ENCODE assay signal across 8 cellular contexts in the genomic region with DNA sequence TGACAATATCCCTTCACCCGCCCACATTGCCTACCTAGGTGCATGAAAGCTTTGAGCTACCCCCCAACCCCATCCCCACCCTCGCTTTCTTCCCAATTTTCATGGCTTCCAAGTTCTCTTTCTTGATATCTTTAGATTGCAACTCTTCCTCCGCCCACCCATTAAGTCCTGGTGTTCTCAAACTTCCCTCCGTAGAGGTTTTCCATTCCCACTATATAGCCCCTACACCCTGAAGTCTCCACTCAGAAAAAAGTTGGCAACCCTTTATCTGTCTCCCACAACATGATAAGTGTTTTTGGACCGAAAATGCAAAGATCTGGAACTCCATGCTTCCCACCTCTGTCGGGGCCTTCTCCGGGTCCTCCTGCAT. TPM values are rescaled to one million over a fixed set of nuclear protein-coding genes. Genes with fewer than 3 reads are reported as not detected.
DNase-seq lines count a peak whose midpoint lies in the region; ATAC-seq lines count a peak whose summit lies in the region.

No MANE protein-coding gene starts in this region.

- no peaks in the 10 kb centered on the region for H3K9me3 Mint-ChIP-seq in activated naive CD8-positive, alpha-beta T cell (ENCODE audit: low read depth)
- H3K9me3 Mint-ChIP-seq in stimulated activated naive CD8-positive, alpha-beta T cell treated with anti-CD3 and anti-CD28 coated beads, Interleukin-15, amount 100 ng/mL, for 72 hours: no peaks in the 10 kb centered on the region

- no peaks in the 10 kb centered on the region for H3K36me3 Mint-ChIP-seq in activated naive CD8-positive, alpha-beta T cell

- no peak for DNase-seq in stimulated activated naive CD8-positive, alpha-beta T cell treated with anti-CD3 and anti-CD28 coated beads, Interleukin-15, amount 100 ng/mL, for 72 hours
- DNase-seq in NCI-H510A treated with DMSO at 0.1 percent for 48 hours (lab: John Stamatoyannopoulos, UW) (no peak), NCI-H524 (lab: John Stamatoyannopoulos, UW) (no peak), kidney glomerular epithelial cell (lab: John Stamatoyannopoulos, UW) (no peak)

- H3K27ac ChIP-seq in HUES64 (ENCODE audit: low read depth, low read length): no peak overlapping the region

- no peaks in the 10 kb centered on the region for H3K27me3 Mint-ChIP-seq in activated naive CD8-positive, alpha-beta T cell
- no peaks in the 10 kb centered on the region for H3K27me3 Mint-ChIP-seq in stimulated activated naive CD8-positive, alpha-beta T cell treated with anti-CD3 and anti-CD28 coated beads, Interleukin-15, amount 100 ng/mL, for 72 hours

- WGBS in HUES64: 44% methylated on average over 7 of the region's 7 CpGs

- peak overlapping the region; percentile 85 for H3K4me3 Mint-ChIP-seq in activated naive CD8-positive, alpha-beta T cell
- peak overlapping the region; percentile 94 to 96 for H3K4me3 Mint-ChIP-seq in stimulated activated naive CD8-positive, alpha-beta T cell treated with anti-CD3 and anti-CD28 coated beads, Interleukin-15, amount 100 ng/mL, for 72 hours

- H3K4me3 ChIP-seq in HUES64 (ENCODE audit: low read length): peak overlapping the region; percentile 91
- H3K4me3 ChIP-seq in iPS-18c (ENCODE audit: insufficient read depth, low read depth, low read length): peak overlapping the region; percentile 81

- peaks cover 8% of the 10 kb centered on the region for H3K4me1 Mint-ChIP-seq in activated naive CD8-positive, alpha-beta T cell (ENCODE audit: low read depth)
- peaks cover 26% of the 10 kb centered on the region for H3K4me1 Mint-ChIP-seq in stimulated activated naive CD8-positive, alpha-beta T cell treated with anti-CD3 and anti-CD28 coated beads, Interleukin-15, amount 100 ng/mL, for 72 hours

- peaks cover 6% of the 10 kb centered on the region; the same call in 1 of the 2 replicates for H3K4me1 ChIP-seq in HUES64 (ENCODE audit: insufficient read depth, low read length)

- no peak for ATAC-seq in stimulated activated naive CD8-positive, alpha-beta T cell treated with anti-CD3 and anti-CD28 coated beads, Interleukin-15, amount 100 ng/mL, for 72 hours
- no peak for ATAC-seq in GM19328 (IDR thresholded peaks at IDR 0.05; ENCODE audit: unreplicated experiment)

- no peaks in the 10 kb centered on the region for H3K27me3 ChIP-seq in HUES64 (ENCODE audit: insufficient read depth, low read length)

- peak overlapping the region; percentile 60 for H3K9ac ChIP-seq in HUES64 (ENCODE audit: low read depth, low read length)

- peak overlapping the region; percentile 55 for H3K27ac Mint-ChIP-seq in activated naive CD8-positive, alpha-beta T cell
- H3K27ac Mint-ChIP-seq in stimulated activated naive CD8-positive, alpha-beta T cell treated with anti-CD3 and anti-CD28 coated beads, Interleukin-15, amount 100 ng/mL, for 72 hours: peak overlapping the region; percentile 65 to 94

- H3K36me3 ChIP-seq in HUES64 (ENCODE audit: insufficient read depth, low read length): no peaks in the 10 kb centered on the region

- H3K9me3 ChIP-seq in HUES64 (ENCODE audit: insufficient read depth, low read depth, low read length) (no peaks in the 10 kb centered on the region), iPS-18c (ENCODE audit: control insufficient read depth, insufficient read depth, low read length) (peaks cover 2% of the 10 kb centered on the region)

RNA-seq across cellular contexts. Expression of gene ZNF70, which starts 0.6 kb away (rescaled TPM):
- 1.8 TPM for polyA plus RNA-seq in HUES64 (2013, experiment 1 of 2)
- 2.2 TPM for polyA plus RNA-seq in HUES64 (2013, experiment 2 of 2)

RNA-seq across cellular contexts. Expression of gene VPREB3, which starts 3.9 kb away (rescaled TPM):
- not detected for polyA plus RNA-seq in HUES64 (2013, experiment 1 of 2)
- not detected for polyA plus RNA-seq in HUES64 (2013, experiment 2 of 2)

RNA-seq across cellular contexts. Expression of gene C22orf15, which starts 12.4 kb away (rescaled TPM):
- 0.45 TPM for polyA plus RNA-seq in HUES64 (2013, experiment 1 of 2)
- polyA plus RNA-seq in HUES64 (2013, experiment 2 of 2): 0.44 TPM

RNA-seq across cellular contexts. Expression of gene CHCHD10, which starts 17.4 kb away (rescaled TPM):
- 117 TPM for polyA plus RNA-seq in HUES64 (2013, experiment 1 of 2)
- polyA plus RNA-seq in HUES64 (2013, experiment 2 of 2): 145 TPM

RNA-seq across cellular contexts. Expression of gene MMP11, which starts 22.3 kb away (rescaled TPM):
- 5.7 TPM for polyA plus RNA-seq in HUES64 (2013, experiment 1 of 2)
- polyA plus RNA-seq in HUES64 (2013, experiment 2 of 2): 7.3 TPM
